ENCODE assay signal across 8 cellular contexts in the genomic region with DNA sequence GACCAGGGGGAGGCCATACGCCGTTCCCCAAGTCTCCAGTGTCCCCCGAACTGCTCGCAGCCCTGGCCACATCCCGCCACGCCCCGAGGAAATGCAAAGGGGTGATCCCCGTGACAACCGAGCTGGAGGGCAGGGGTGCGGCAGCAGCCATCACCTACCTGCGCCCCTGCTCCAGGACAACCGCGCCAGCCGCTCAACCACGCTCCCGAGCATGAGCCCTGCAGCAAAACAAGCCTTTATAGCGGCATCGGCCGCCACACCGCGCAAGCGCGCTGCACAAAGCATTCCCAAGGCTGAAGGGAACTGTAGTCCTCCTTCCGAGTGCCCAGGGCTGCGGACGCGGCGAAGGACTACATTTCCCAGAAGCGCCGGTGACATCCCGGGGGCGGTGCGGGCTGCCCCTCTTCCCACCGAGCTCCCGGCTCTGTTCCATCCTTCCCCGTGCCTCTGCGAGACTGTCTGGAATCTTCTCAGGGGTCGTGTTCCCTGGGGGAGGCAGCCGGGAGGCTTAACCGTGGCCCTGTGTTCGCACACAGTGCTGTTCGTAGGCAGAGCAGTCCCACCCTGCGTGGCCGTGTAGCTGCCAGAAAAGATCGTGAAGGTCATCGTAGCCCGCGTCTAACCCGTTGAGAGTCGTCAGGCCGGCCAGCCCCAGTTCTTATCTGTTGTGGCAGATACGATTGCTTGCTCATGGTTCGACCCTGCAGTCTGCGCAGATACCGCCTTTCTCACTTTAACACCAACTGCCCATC. TPM values are rescaled to one million over a fixed set of nuclear protein-coding genes. Genes with fewer than 3 reads are reported as not detected.
DNase-seq lines count a peak whose midpoint lies in the region; FAIRE-seq and TF ChIP-seq lines count a peak whose summit lies in the region.

A gene (minus strand): TSS at position 213 of the 752 bp plus-strand sequence. CDS start 3,492 bp downstream, outside the sequence.

- peak; percentile 37 for TF ChIP-seq CTCF in fibroblast of villous mesenchyme (IDR thresholded peaks at IDR 0.05; ENCODE audit: insufficient read depth, low read depth, low read length)
- TF ChIP-seq CTCF in neural crest cell (conservative IDR thresholded peaks at IDR 0.05), result peak; percentile 61

- H3K4me3 ChIP-seq in fibroblast of villous mesenchyme (ENCODE audit: low read depth, low read length) (peak within 1 kb of the TSS; percentile 100), stomach smooth muscle (ENCODE audit: low read length in 2 of 2) (peak within 1 kb of the TSS; percentile 92 to 99)

- no peaks in the 10 kb centered on the region for H3K36me3 ChIP-seq in stomach smooth muscle (ENCODE audit: control insufficient read depth in 2 of 2, insufficient read depth in 2 of 2, low read length in 2 of 2)

- peaks cover 35% of the 10 kb centered on the region for H3K4me1 Mint-ChIP-seq in neural crest cell

- peak; percentile 77 for TF ChIP-seq POLR2A in H54 (IDR thresholded peaks at IDR 0.05; ENCODE audit: low read depth, low read length)

- no peaks in the 10 kb centered on the region for H3K36me3 Mint-ChIP-seq in neural crest cell (ENCODE audit: low read depth)

- peaks cover 6% of the 10 kb centered on the region for H3K27me3 Mint-ChIP-seq in neural crest cell (ENCODE audit: low read depth)

- no peaks in the 10 kb centered on the region for H3K27me3 ChIP-seq in stomach smooth muscle (ENCODE audit: control insufficient read depth in 1 of 2, insufficient read depth in 2 of 2, low read length in 2 of 2)

- peak within 1 kb of the TSS; percentile 100 for H3K4me3 Mint-ChIP-seq in neural crest cell

- peak within 1 kb of the TSS; percentile 84 to 85 for H3K9ac ChIP-seq in stomach smooth muscle (ENCODE audit: low read length in 2 of 2)

- DNase-seq in ELF-1 (ENCODE audit: low read depth, low spot score) (peak; percentile 98), H54 (ENCODE audit: insufficient read length, low spot score) (peak; percentile 96), LoVo (ENCODE audit: low spot score) (peak; percentile 96), SHP77 (lab: John Stamatoyannopoulos, UW) (peak; percentile 94), fibroblast of villous mesenchyme (ENCODE audit: low read depth) (peak; percentile 92), neural crest cell (ENCODE audit: low read depth, low spot score) (peak; percentile 84)
- peak; percentile 74 for DNase-seq in activated effector memory CD4-positive, alpha-beta T cell treated with Interleukin-2 at 50 U/mL for 16 hours

- H3K27ac Mint-ChIP-seq in neural crest cell (ENCODE audit: unreplicated experiment), result peak within 1 kb of the TSS; percentile 96

- peak within 1 kb of the TSS; percentile 55 for H3K27ac ChIP-seq in stomach smooth muscle (ENCODE audit: low read length)

- FAIRE-seq in H54 (lab: Jason Lieb, UNC), result peak; percentile 95

- H3K4me1 ChIP-seq in stomach smooth muscle (ENCODE audit: control insufficient read depth, insufficient read depth, low read length), result peaks cover 18% of the 10 kb centered on the region

- H3K9me3 Mint-ChIP-seq in neural crest cell, result no peaks in the 10 kb centered on the region

- no peaks in the 10 kb centered on the region for H3K9me3 ChIP-seq in stomach smooth muscle (ENCODE audit: control insufficient read depth in 2 of 2, low read length in 2 of 2)

RNA-seq across cellular contexts. Expression of the gene that starts here (rescaled TPM):
- total RNA-seq in fibroblast of villous mesenchyme, result 13.2 and 23.3 TPM in 2 replicates
- 47.3 and 50.9 TPM in 2 replicates for total RNA-seq in neural crest cell

Comparison
In these comparisons a context has a peak if more than half of its experiments do, and no peak if none do; other contexts are left out.
1. Peak in every context shown above with its lines: DNase-seq, H3K4me3 ChIP-seq and H3K27ac ChIP-seq.